9 cellular contexts compared by ENCODE assay signal in the genomic region with DNA sequence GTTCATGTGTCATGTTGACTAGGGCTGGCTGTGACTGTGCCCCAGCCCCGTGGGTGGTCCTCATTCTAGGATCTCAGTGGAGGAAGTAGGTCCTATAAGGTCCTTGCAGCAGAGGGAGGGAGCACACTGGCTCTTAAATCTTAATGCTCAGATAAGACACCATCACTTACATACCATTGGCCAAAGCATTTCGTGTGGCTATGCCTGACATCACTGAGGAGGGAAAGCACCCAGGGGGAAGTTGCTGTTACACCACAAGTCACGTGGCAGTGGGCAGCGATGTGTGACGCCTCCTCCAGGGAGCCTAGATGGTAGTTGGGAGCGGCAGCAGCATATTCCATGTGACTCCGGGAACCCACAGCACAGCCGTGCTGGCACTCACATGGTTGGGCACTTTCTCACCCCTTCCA.
DNase-seq lines count a peak whose midpoint lies in the region; ATAC-seq lines count a peak whose summit lies in the region.
"Had no signal": no experiment of that assay in that cellular context is flagged by ENCODE, and none has a peak within 500 bp of the region (broad histone marks: within the 10 kb centered on the region; RNA-seq: fewer than 3 reads in every experiment).

No MANE protein-coding gene starts in this region.

- H3K36me3 Mint-ChIP-seq in IgD-negative memory B cell, result peaks cover 7% of the 10 kb centered on the region

- peaks cover 8 to 21% (median 16%) of the 10 kb centered on the region in 3 donors for H3K4me1 Mint-ChIP-seq in IgD-negative memory B cell

- H3K4me3 Mint-ChIP-seq in IgD-negative memory B cell, result peak overlapping the region in 2 of 4 donors; percentile 39 to 63
- H3K4me3 Mint-ChIP-seq: activated naive CD4-positive, alpha-beta T cell treated with anti-CD3 and anti-CD28 coated beads, Interleukin-2, amount 50 U/mL, for 24 hours had no signal

- peak; percentile 72 for ATAC-seq in GM21528 (IDR thresholded peaks at IDR 0.05; ENCODE audit: low FRiP score, unreplicated experiment)
- no peak for ATAC-seq in GM19324 (IDR thresholded peaks at IDR 0.05; ENCODE audit: low FRiP score, unreplicated experiment)

- peak overlapping the region in 2 of 3 donors; percentile 33 to 88 for H3K27ac Mint-ChIP-seq in IgD-negative memory B cell
- H3K27ac Mint-ChIP-seq: activated naive CD4-positive, alpha-beta T cell treated with anti-CD3 and anti-CD28 coated beads, Interleukin-2, amount 50 U/mL, for 24 hours had no signal

- no peaks in the 10 kb centered on the region for H3K9me3 Mint-ChIP-seq in IgD-negative memory B cell
- H3K9me3 Mint-ChIP-seq: activated naive CD4-positive, alpha-beta T cell treated with anti-CD3 and anti-CD28 coated beads, Interleukin-2, amount 50 U/mL, for 24 hours had no signal

- H3K27me3 Mint-ChIP-seq in IgD-negative memory B cell, result no peaks in the 10 kb centered on the region
- H3K27me3 Mint-ChIP-seq: activated naive CD4-positive, alpha-beta T cell treated with anti-CD3 and anti-CD28 coated beads, Interleukin-2, amount 50 U/mL, for 24 hours had no signal

- DNase-seq in ELR (ENCODE audit: low read depth) (peak; percentile 35), islet precursor cell (peak; percentile 75), 8988T (no peak)
- DNase-seq in activated CD8-positive, alpha-beta memory T cell treated with anti-CD3 and anti-CD28 coated beads, Interleukin-2, amount 50 U/mL, for 48 hours, result no peak
- DNase-seq in stimulated activated CD4-positive, alpha-beta T cell treated with anti-CD3 and anti-CD28 coated beads, Interleukin-15, amount 100 ng/mL, for 24 hours, result no peak

Comparison
In these comparisons a context has a peak if more than half of its experiments do, and no peak if none do; other contexts are left out.
1. DNase-seq: peak in ELR (single experiment) and islet precursor cell (single experiment); none in 8988T (single experiment), activated CD8-positive, alpha-beta memory T cell treated with anti-CD3 and anti-CD28 coated beads, Interleukin-2, amount 50 U/mL, for 48 hours (single experiment) and stimulated activated CD4-positive, alpha-beta T cell treated with anti-CD3 and anti-CD28 coated beads, Interleukin-15, amount 100 ng/mL, for 24 hours (single experiment).